ENCODE assay signal across 29 cellular contexts in the genomic region with DNA sequence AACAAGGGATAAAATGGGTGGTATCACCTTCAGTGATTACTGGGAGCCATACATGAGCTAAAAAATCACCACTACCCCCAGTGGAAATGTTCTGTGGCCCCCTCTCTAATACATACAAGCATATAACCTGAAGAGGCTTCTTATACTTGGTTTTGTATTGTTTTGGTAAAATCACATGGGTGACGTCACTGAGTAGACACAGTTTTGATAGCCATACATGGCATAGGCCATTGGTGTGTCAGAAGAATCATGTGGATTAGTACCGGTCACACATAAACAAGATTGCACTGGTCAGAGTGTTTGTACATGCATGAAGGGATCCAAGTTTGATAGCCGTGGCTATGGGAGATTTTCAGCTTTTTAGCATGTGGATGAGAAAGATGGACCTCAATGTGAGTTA.
"Had no signal": no experiment of that assay in that cellular context is flagged by ENCODE, and none has a peak within 500 bp of the region (broad histone marks: within the 10 kb centered on the region; RNA-seq: fewer than 3 reads in every experiment).

No MANE protein-coding gene starts in this region.

- FAIRE-seq: colon, endometrium, endothelial cell of umbilical vein, frontal cortex had no signal

- H3K4me1 ChIP-seq: colonic mucosa, esophagus muscularis mucosa, esophagus squamous epithelium, foreskin keratinocyte, gastrocnemius medialis, gastroesophageal sphincter, heart left ventricle, heart right ventricle had no signal

- H3K4me3 Mint-ChIP-seq: dendritic cell treated with granulocyte-macrophage colony-stimulating factor and Interleukin-4, amounts not matched to agents 40 ng/mL and 50 ng/mL, for 4 days; effector memory CD8-positive, alpha-beta T cell; endodermal cell had no signal

- H3K27me3 Mint-ChIP-seq: dendritic cell treated with granulocyte-macrophage colony-stimulating factor and Interleukin-4, amounts not matched to agents 40 ng/mL and 50 ng/mL, for 4 days had no signal

- H3K27me3 ChIP-seq: colonic mucosa, esophagus muscularis mucosa, esophagus squamous epithelium, foreskin keratinocyte, gastrocnemius medialis, gastroesophageal sphincter had no signal

- H3K4me3 ChIP-seq: colonic mucosa, coronary artery, dorsolateral prefrontal cortex, esophagus muscularis mucosa, esophagus squamous epithelium, gastrocnemius medialis, gastroesophageal sphincter, heart left ventricle, heart right ventricle had no signal

- H3K9me3 ChIP-seq: colonic mucosa, esophagus muscularis mucosa, esophagus squamous epithelium, gastrocnemius medialis, gastroesophageal sphincter, heart left ventricle, heart right ventricle had no signal

- ATAC-seq: effector memory CD8-positive, alpha-beta T cell; esophagus mucosa; foreskin keratinocyte; gastrocnemius medialis; gastroesophageal sphincter; heart left ventricle; heart right ventricle had no signal

- H3K9me3 Mint-ChIP-seq: dendritic cell treated with granulocyte-macrophage colony-stimulating factor and Interleukin-4, amounts not matched to agents 40 ng/mL and 50 ng/mL, for 4 days; effector memory CD8-positive, alpha-beta T cell had no signal

- H3K36me3 ChIP-seq: colonic mucosa, esophagus muscularis mucosa, esophagus squamous epithelium, gastrocnemius medialis, gastroesophageal sphincter, heart left ventricle, heart right ventricle had no signal

- H3K27ac ChIP-seq: colonic mucosa, coronary artery, dorsolateral prefrontal cortex, epithelial cell of prostate, esophagus muscularis mucosa, esophagus squamous epithelium, foreskin keratinocyte, gastrocnemius medialis, gastroesophageal sphincter, heart left ventricle, heart right ventricle had no signal

- H3K4me1 Mint-ChIP-seq: endodermal cell had no signal

- H3K27ac Mint-ChIP-seq: dendritic cell treated with granulocyte-macrophage colony-stimulating factor and Interleukin-4, amounts not matched to agents 40 ng/mL and 50 ng/mL, for 4 days; effector memory CD8-positive, alpha-beta T cell; endodermal cell had no signal

- DNase-seq: colonic mucosa; cortex of kidney; dermis blood vessel endothelial cell; dorsolateral prefrontal cortex; effector CD4-positive, alpha-beta T cell; effector CD8-positive, alpha-beta T cell; effector memory CD4-positive, alpha-beta T cell; effector memory CD8-positive, alpha-beta T cell; endodermal cell; erythroblast; esophagus squamous epithelium; foreskin fibroblast; foreskin keratinocyte; foreskin melanocyte; gastrocnemius medialis; glutamatergic neuron; head of caudate nucleus; heart left ventricle; heart right ventricle had no signal
